In the genomic region with DNA sequence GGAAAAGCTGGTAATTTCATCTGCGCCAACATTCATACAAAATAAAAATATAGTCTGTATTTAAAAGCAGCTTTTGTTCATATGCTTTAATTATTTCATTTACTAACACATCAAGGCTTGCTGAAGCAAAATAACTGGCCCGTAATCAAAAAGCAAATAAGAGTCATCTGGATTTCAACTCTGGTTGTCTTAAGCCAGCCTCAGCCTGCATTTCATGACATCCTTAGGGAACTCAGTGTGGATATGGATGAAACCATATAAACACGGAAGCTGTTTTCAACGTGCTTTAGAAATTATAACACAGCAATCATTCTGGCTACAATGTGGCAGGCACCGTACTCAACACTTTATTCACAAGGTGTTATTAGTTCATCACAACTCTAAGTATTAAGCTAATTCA, we compare ENCODE assay signal across 1 cellular context.
TF ChIP-seq lines count a peak whose summit lies in the region.

No MANE protein-coding gene starts in this region.

TF ChIP-seq in HEK293, 187 proteins besides CTCF, POLR2A, EP300 and RAD21 (continued from another document):
- no peak for TF ChIP-seq PRDM2 (tag by site-specific recombination; IDR thresholded peaks at IDR 0.05; ENCODE audit: borderline replicate concordance)
TF ChIP-seq in HEK293: peak in this region for 0.
